ENCODE assay signal across 15 cellular contexts in the genomic region with DNA sequence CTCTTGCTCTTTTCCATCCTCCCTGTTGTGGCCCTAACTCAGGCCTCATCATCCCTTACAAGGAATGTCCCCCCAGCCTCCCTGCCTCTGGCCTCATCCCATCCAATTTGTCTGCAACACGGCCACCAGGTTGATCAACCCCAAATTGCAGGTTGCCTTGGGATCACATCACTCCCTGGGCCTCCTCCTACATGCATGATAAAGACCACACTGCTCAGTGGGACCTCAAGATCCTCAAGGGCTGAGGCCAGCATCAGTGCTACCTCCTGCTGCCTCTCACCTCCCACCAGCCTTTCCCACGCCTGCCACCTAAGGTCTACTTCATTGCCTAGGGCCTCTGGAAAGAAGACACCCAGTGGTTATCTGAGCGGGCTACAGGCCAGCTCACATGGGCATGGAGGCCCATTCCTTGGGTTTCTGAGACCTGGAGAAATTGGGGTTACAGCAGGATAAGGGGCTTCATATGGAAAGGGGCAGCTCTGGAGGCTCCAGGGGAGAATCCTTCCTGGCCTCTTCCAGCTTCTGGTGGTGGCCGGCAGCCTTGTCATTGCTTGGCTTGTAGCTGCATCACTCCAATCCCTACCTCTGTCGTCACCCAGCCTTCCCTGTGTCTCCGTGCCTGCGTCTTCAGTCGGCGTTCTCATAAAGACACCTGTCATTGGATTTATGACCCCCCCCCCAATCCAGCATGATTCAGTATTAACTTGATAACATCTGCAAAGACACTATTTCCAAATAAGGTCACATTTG.
DNase-seq lines count a peak whose midpoint lies in the region; ATAC-seq and TF ChIP-seq lines count a peak whose summit lies in the region.
"Had no signal": no experiment of that assay in that cellular context is flagged by ENCODE, and none has a peak within 500 bp of the region (broad histone marks: within the 10 kb centered on the region; RNA-seq: fewer than 3 reads in every experiment).

No MANE protein-coding gene starts in this region.

- CTCF ChIA-PET in PC-9 (lab: Charles Lee) = no interaction called here

- H3K18ac ChIP-seq in H9 (ENCODE audit: insufficient read length, low read depth, low read length) = no peak overlapping the region

- BruUV-seq in PC-9 (replicated peaks; lab: Mats Ljungman, UMichigan) = no TSS peak

- no peak overlapping the region for H2BK5ac ChIP-seq in H9 (ENCODE audit: insufficient read length, low read length)

- WGBS in H9 (ENCODE audit: extremely low coverage, insufficient read length, low lambda C conversion rate) = no CpG with 5 or more reads among the region's 9 CpGs
- WGBS in spleen, 5 donors = 83 to 92% (median 86%) methylated on average over 9 of the region's 9 CpGs

- H3K4me3 ChIP-seq in spleen (no peak overlapping the region), PC-9 (no peak overlapping the region)
- H3K4me3 ChIP-seq: BLaER1 treated with 17β-estradiol and CSF1 and Interleukin-3, amounts not matched to agents 10 nM and 100 nM had no signal

- POLR2A ChIA-PET in PC-9 (lab: Charles Lee; ENCODE audit: unreplicated experiment) = no interaction called here

- H3K9ac ChIP-seq in H9 (ENCODE audit: extremely low read depth, insufficient read length, low read length) = no peak overlapping the region
- H3K9ac ChIP-seq: BLaER1 treated with 17β-estradiol and CSF1 and Interleukin-3, amounts not matched to agents 10 nM and 100 nM had no signal

- no peak overlapping the region for H3K23ac ChIP-seq in H9 (ENCODE audit: insufficient read length, low read depth, low read length)

- H3K27ac ChIP-seq in H9 (ENCODE audit: insufficient read length, low read depth, low read length) = no peak overlapping the region
- no peak overlapping the region for H3K27ac ChIP-seq in spleen
- H3K27ac ChIP-seq in PC-9 = no peak overlapping the region
- H3K27ac ChIP-seq: BLaER1 treated with 17β-estradiol and CSF1 and Interleukin-3, amounts not matched to agents 10 nM and 100 nM had no signal

- H3K36me3 ChIP-seq in spleen = no peaks in the 10 kb centered on the region
- no peaks in the 10 kb centered on the region for H3K36me3 ChIP-seq in PC-9 (ENCODE audit: low read depth)
- H3K36me3 ChIP-seq: BLaER1 treated with 17β-estradiol and CSF1 and Interleukin-3, amounts not matched to agents 10 nM and 100 nM had no signal

- no peak for ATAC-seq in left lobe of liver
- ATAC-seq in GM19397 (IDR thresholded peaks at IDR 0.05; ENCODE audit: unreplicated experiment) = no peak
- ATAC-seq: HCT116 had no signal

- no peak overlapping the region for H2BK12ac ChIP-seq in H9 (ENCODE audit: insufficient read length, low read depth, low read length)

- H3K4me1 ChIP-seq in H9 (ENCODE audit: insufficient read depth, low read length) = peaks cover 5% of the 10 kb centered on the region; the same call in 1 of the 2 replicates
- no peaks in the 10 kb centered on the region for H3K4me1 ChIP-seq in spleen
- H3K4me1 ChIP-seq in PC-9 (replicated peaks; ENCODE audit: insufficient read depth) = no peaks in the 10 kb centered on the region

- H2AFZ ChIP-seq in H9 (ENCODE audit: low read length) (no peak overlapping the region), PC-9 (no peak overlapping the region)

- H3K4me1 Mint-ChIP-seq in H9 = peaks cover 23 to 33% of the 10 kb centered on the region in 2 experiments
- H3K4me1 Mint-ChIP-seq in nephron progenitor cell = peaks cover 34% of the 10 kb centered on the region
- H3K4me1 Mint-ChIP-seq: CD4-positive, CD25-positive, alpha-beta regulatory T cell had no signal

- H4K20me1 ChIP-seq in H9 (ENCODE audit: control insufficient read depth, insufficient read depth, insufficient read length) (no peaks in the 10 kb centered on the region), PC-9 (ENCODE audit: insufficient read depth) (no peaks in the 10 kb centered on the region)
- H4K20me1 ChIP-seq: BLaER1 treated with 17β-estradiol and CSF1 and Interleukin-3, amounts not matched to agents 10 nM and 100 nM had no signal

- TF ChIP-seq CTCF in H9 (conservative IDR thresholded peaks at IDR 0.05) = no peak
- no peak for TF ChIP-seq CTCF in spleen (IDR thresholded peaks at IDR 0.05 in 8 of 11, conservative IDR thresholded peaks at IDR 0.05 in 3 of 11)
- no peak for TF ChIP-seq CTCF in PC-9 (conservative IDR thresholded peaks at IDR 0.05)
- no peak for TF ChIP-seq CTCF in nephron progenitor cell (IDR thresholded peaks at IDR 0.05)

- no peak overlapping the region for H4K8ac ChIP-seq in H9 (replicated peaks; ENCODE audit: insufficient read length, low read depth, low read length)

- H2BK120ac ChIP-seq in H9 (ENCODE audit: low read depth, low read length, poor library complexity, severe bottlenecking) = no peak overlapping the region

- peaks cover 8 to 10% of the 10 kb centered on the region in 2 experiments for H3K9me3 Mint-ChIP-seq in H9
- peaks cover 20% of the 10 kb centered on the region for H3K9me3 Mint-ChIP-seq in nephron progenitor cell

- DNase-seq in H9 = peak; percentile 15
- DNase-seq in ecto neural progenitor cell (ENCODE audit: low spot score) = peak; percentile 25
- DNase-seq in left lobe of liver (ENCODE audit: low spot score) = peak; percentile 34
- DNase-seq in spleen = peak; percentile 24
- no peak for DNase-seq in SKM-1 (lab: John Stamatoyannopoulos, UW; ENCODE audit: unreplicated experiment)
- DNase-seq in PC-9 = no peak
- DNase-seq in nephron progenitor cell = no peak
- DNase-seq: 8988T; CD4-positive, CD25-positive, alpha-beta regulatory T cell; DMS53; GF-D8; IMR-90 had no signal

- H2BK20ac ChIP-seq in H9 (ENCODE audit: low read depth, low read length, poor library complexity, severe bottlenecking) = no peak overlapping the region

- H3K9me3 ChIP-seq in H9 (ENCODE audit: control insufficient read depth, low read depth, low read length) = no peaks in the 10 kb centered on the region
- H3K9me3 ChIP-seq in spleen = peaks cover 0 to 10% (median 5%) of the 10 kb centered on the region in 8 donors
- H3K9me3 ChIP-seq in PC-9 (ENCODE audit: insufficient read depth, low read depth) = no peaks in the 10 kb centered on the region
- H3K9me3 ChIP-seq: BLaER1 treated with 17β-estradiol and CSF1 and Interleukin-3, amounts not matched to agents 10 nM and 100 nM had no signal

- H3K27me3 Mint-ChIP-seq in H9 (ENCODE audit: low read depth) = peaks cover 48% of the 10 kb centered on the region
- H3K27me3 Mint-ChIP-seq in nephron progenitor cell (ENCODE audit: low read depth, poor library complexity) = peaks cover 25% of the 10 kb centered on the region

- no peaks in the 10 kb centered on the region for H3K9me2 ChIP-seq in PC-9 (ENCODE audit: insufficient read depth)

- TF ChIP-seq POLR2A in spleen (IDR thresholded peaks at IDR 0.05) = no peak

- H2BK15ac ChIP-seq in H9 (ENCODE audit: low read depth, low read length) = no peak overlapping the region

- no peak overlapping the region for H4K5ac ChIP-seq in H9 (ENCODE audit: insufficient read length, low read depth, low read length)

- peaks cover 0 to 16% (median 0%) of the 10 kb centered on the region in 3 experiments; a peak in 4 of 7 replicates for H3K36me3 Mint-ChIP-seq in H9 (ENCODE audit: insufficient read depth in 1 of 3, low read depth in 3 of 3)
- H3K36me3 Mint-ChIP-seq in nephron progenitor cell (ENCODE audit: low read depth) = no peaks in the 10 kb centered on the region
- H3K36me3 Mint-ChIP-seq: CD4-positive, CD25-positive, alpha-beta regulatory T cell had no signal

- H3K27ac Mint-ChIP-seq in H9 (peak overlapping the region in 1 of 3 experiments; percentile 63; a peak in 1 of 7 replicates), nephron progenitor cell (no peak overlapping the region)
- H3K27ac Mint-ChIP-seq: CD4-positive, CD25-positive, alpha-beta regulatory T cell had no signal

- H3K79me1 ChIP-seq in H9 (ENCODE audit: insufficient read depth, low read depth, low read length, poor library complexity, severe bottlenecking) = no peaks in the 10 kb centered on the region

- H3T11ph ChIP-seq in H9 (ENCODE audit: low read length) = no peak overlapping the region

- H3K27me3 ChIP-seq in H9 (ENCODE audit: insufficient read depth, low read length) (no peaks in the 10 kb centered on the region), spleen (replicated peaks in 1 of 7) (peaks cover 0 to 83% (median 13%) of the 10 kb centered on the region in 7 donors), PC-9 (ENCODE audit: insufficient read depth, low read depth) (peaks cover 61% of the 10 kb centered on the region)
- H3K27me3 ChIP-seq: BLaER1 treated with 17β-estradiol and CSF1 and Interleukin-3, amounts not matched to agents 10 nM and 100 nM had no signal

- H3K79me2 ChIP-seq in H9 (ENCODE audit: insufficient read depth, low read length) (no peaks in the 10 kb centered on the region), PC-9 (ENCODE audit: low read depth) (no peaks in the 10 kb centered on the region)

- H3K56ac ChIP-seq in H9 (ENCODE audit: insufficient read length, low read depth, low read length) = no peak overlapping the region

- H3K14ac ChIP-seq in H9 (ENCODE audit: insufficient read depth, low read length) = peak overlapping the region; percentile 13; the same call in 1 of the 2 replicates

- H3K4me2 ChIP-seq in H9 (ENCODE audit: insufficient read depth, insufficient read length, low read length) (no peak overlapping the region), PC-9 (no peak overlapping the region)
- H3K4me2 ChIP-seq: BLaER1 treated with 17β-estradiol and CSF1 and Interleukin-3, amounts not matched to agents 10 nM and 100 nM had no signal

- intact Hi-C loops in spleen (cut with DNase I; ENCODE audit: low total_unique reads) = no loop called here
- intact Hi-C loops in PC-9 (cut with micrococcal nuclease; ENCODE audit: unreplicated experiment) = no loop called here

- no peak overlapping the region for H3K4ac ChIP-seq in H9 (ENCODE audit: low read depth, low read length)

- no peak overlapping the region for H4K91ac ChIP-seq in H9 (ENCODE audit: insufficient read length, low read depth, low read length)

- H3K23me2 ChIP-seq in H9 (ENCODE audit: insufficient read length, low read depth, low read length, poor library complexity, severe bottlenecking) = no peaks in the 10 kb centered on the region

- no peak overlapping the region for H2AK5ac ChIP-seq in H9 (ENCODE audit: insufficient read length, low read length)

- no peaks in the 10 kb centered on the region for H3F3A ChIP-seq in PC-9 (ENCODE audit: insufficient read depth, low read depth)

- H3K4me3 Mint-ChIP-seq in H9 (no peak overlapping the region), nephron progenitor cell (no peak overlapping the region)
- H3K4me3 Mint-ChIP-seq: CD4-positive, CD25-positive, alpha-beta regulatory T cell had no signal

Comparison
In these comparisons a context has a peak if more than half of its experiments do, and no peak if none do; other contexts are left out.
1. DNase-seq: peak in H9 (single experiment), ecto neural progenitor cell (single experiment), left lobe of liver (single experiment) and spleen (single experiment); none in SKM-1 (single experiment), PC-9 (0 of 2) and nephron progenitor cell (single experiment).